ENCODE assay signal across 17 cellular contexts in genomic region chr10:101777085-101777856, GRCh38. TPM values are rescaled to one million over a fixed set of nuclear protein-coding genes. Genes with fewer than 3 reads are reported as not detected.
DNase-seq lines count a peak whose midpoint lies in the region; ATAC-seq and TF ChIP-seq lines count a peak whose summit lies in the region.
"Had no signal": no experiment of that assay in that cellular context is flagged by ENCODE, and none has a peak within 500 bp of the region (broad histone marks: within the 10 kb centered on the region; RNA-seq: fewer than 3 reads in every experiment).

No MANE protein-coding gene starts in this region.

- H3K4me3 ChIP-seq in heart left ventricle, result no peak overlapping the region
- no peak overlapping the region for H3K4me3 ChIP-seq in hepatocyte

- H3K4me2 ChIP-seq in hepatocyte, result no peak overlapping the region

- TF ChIP-seq CTCF in heart left ventricle (IDR thresholded peaks at IDR 0.05), result no peak
- TF ChIP-seq CTCF in mesothelial cell of epicardium (IDR thresholded peaks at IDR 0.05; ENCODE audit: unreplicated experiment), result no peak
- no peak for TF ChIP-seq CTCF in hepatocyte (IDR thresholded peaks at IDR 0.05; ENCODE audit: poor library complexity)

- H3K36me3 Mint-ChIP-seq in activated T-helper 1 cell treated with anti-CD3 and anti-CD28 coated beads, Interleukin-12 subunit alpha, Interleukin-12 subunit beta, Interleukin-2, Interleukin-4 antibody, amounts not matched to agents 30 ng/mL and 10 ng/mL and 1 ng/mL, durations not matched to agents 14 hours and 24 hours and 36 hours (ENCODE audit: low read depth), result peaks cover 23% of the 10 kb centered on the region
- peaks cover 8% of the 10 kb centered on the region for H3K36me3 Mint-ChIP-seq in mesothelial cell of epicardium

- peaks cover 47% of the 10 kb centered on the region for H3K27me3 Mint-ChIP-seq in activated T-helper 1 cell treated with anti-CD3 and anti-CD28 coated beads, Interleukin-12 subunit alpha, Interleukin-12 subunit beta, Interleukin-2, Interleukin-4 antibody, amounts not matched to agents 30 ng/mL and 10 ng/mL and 1 ng/mL, durations not matched to agents 14 hours and 24 hours and 36 hours (ENCODE audit: insufficient read depth)
- H3K27me3 Mint-ChIP-seq in mesothelial cell of epicardium (ENCODE audit: low read depth), result peaks cover 79% of the 10 kb centered on the region

- H3K9me3 ChIP-seq in heart left ventricle (no peaks in the 10 kb centered on the region), hepatocyte (ENCODE audit: low read depth) (no peaks in the 10 kb centered on the region)
- H3K9me3 ChIP-seq: esophagus muscularis mucosa had no signal

- no peaks in the 10 kb centered on the region for H4K20me1 ChIP-seq in hepatocyte (ENCODE audit: insufficient read depth, poor library complexity, severe bottlenecking)

- H3K4me1 Mint-ChIP-seq in activated T-helper 1 cell treated with anti-CD3 and anti-CD28 coated beads, Interleukin-12 subunit alpha, Interleukin-12 subunit beta, Interleukin-2, Interleukin-4 antibody, amounts not matched to agents 30 ng/mL and 10 ng/mL and 1 ng/mL, durations not matched to agents 14 hours and 24 hours and 36 hours (ENCODE audit: low read depth), result peaks cover 37% of the 10 kb centered on the region
- peaks cover 31% of the 10 kb centered on the region for H3K4me1 Mint-ChIP-seq in mesothelial cell of epicardium

- DNase-seq in cardiac septum (ENCODE audit: low spot score) (peak; percentile 38), heart left ventricle (no peak), mesothelial cell of epicardium (ENCODE audit: low spot score in 2 of 2, unreplicated experiment in 2 of 2) (no peak), superior temporal gyrus (ENCODE audit: extremely low spot score) (peak; percentile 3), hepatocyte (ENCODE audit: low spot score) (no peak), NCI-H2029 treated with DMSO at 0.1 percent for 48 hours (lab: John Stamatoyannopoulos, UW) (no peak)
- DNase-seq in activated T-helper 1 cell treated with anti-CD3 and anti-CD28 coated beads, Interleukin-12 subunit alpha, Interleukin-12 subunit beta, Interleukin-2, Interleukin-4 antibody, amounts not matched to agents 30 ng/mL and 10 ng/mL and 1 ng/mL, durations not matched to agents 14 hours and 24 hours and 36 hours (ENCODE audit: low spot score), result no peak
- DNase-seq: activated CD4-positive, alpha-beta T cell treated with anti-CD3 and anti-CD28 coated beads for 4 hours; anterior cingulate cortex; cortex of kidney; Karpas-422; kidney glomerular epithelial cell; NCI-H1417 had no signal

- no peak for ATAC-seq in heart left ventricle
- ATAC-seq in GM19035 (IDR thresholded peaks at IDR 0.05; ENCODE audit: unreplicated experiment), result no peak

- H3K27ac ChIP-seq in heart left ventricle, result no peak overlapping the region
- H3K27ac ChIP-seq in hepatocyte, result no peak overlapping the region
- H3K27ac ChIP-seq: esophagus muscularis mucosa, HL-60 had no signal

- no peaks in the 10 kb centered on the region for H3K9me3 Mint-ChIP-seq in activated T-helper 1 cell treated with anti-CD3 and anti-CD28 coated beads, Interleukin-12 subunit alpha, Interleukin-12 subunit beta, Interleukin-2, Interleukin-4 antibody, amounts not matched to agents 30 ng/mL and 10 ng/mL and 1 ng/mL, durations not matched to agents 14 hours and 24 hours and 36 hours
- no peaks in the 10 kb centered on the region for H3K9me3 Mint-ChIP-seq in mesothelial cell of epicardium

- H3K9me2 ChIP-seq in hepatocyte (replicated peaks; ENCODE audit: insufficient read depth), result no peaks in the 10 kb centered on the region

- peak overlapping the region; percentile 47 for H3K4me3 Mint-ChIP-seq in activated T-helper 1 cell treated with anti-CD3 and anti-CD28 coated beads, Interleukin-12 subunit alpha, Interleukin-12 subunit beta, Interleukin-2, Interleukin-4 antibody, amounts not matched to agents 30 ng/mL and 10 ng/mL and 1 ng/mL, durations not matched to agents 14 hours and 24 hours and 36 hours
- H3K4me3 Mint-ChIP-seq in mesothelial cell of epicardium, result peak overlapping the region; percentile 51

- intact Hi-C loops in cardiac septum (cut with DNase I), result loop anchor here (5.0 kb wide), 1 partner anchor 565 kb away; no protein-coding TSS in a partner anchor
- intact Hi-C loops in heart left ventricle (cut with DNase I), result loop anchor here in 3 of 10 donors (5.0 to 10.0 kb wide), 2 partner anchors 562 to 565 kb away; no protein-coding TSS in a partner anchor
- intact Hi-C loops in activated T-helper 1 cell treated with anti-CD3 and anti-CD28 coated beads, Interleukin-12 subunit alpha, Interleukin-12 subunit beta, Interleukin-2, Interleukin-4 antibody, amounts not matched to agents 30 ng/mL and 10 ng/mL and 1 ng/mL, durations not matched to agents 14 hours and 24 hours and 36 hours (cut with micrococcal nuclease), result no loop called here

- H3K79me2 ChIP-seq in hepatocyte, result no peaks in the 10 kb centered on the region

- H3K27ac Mint-ChIP-seq in activated T-helper 1 cell treated with anti-CD3 and anti-CD28 coated beads, Interleukin-12 subunit alpha, Interleukin-12 subunit beta, Interleukin-2, Interleukin-4 antibody, amounts not matched to agents 30 ng/mL and 10 ng/mL and 1 ng/mL, durations not matched to agents 14 hours and 24 hours and 36 hours, result no peak overlapping the region
- no peak overlapping the region for H3K27ac Mint-ChIP-seq in mesothelial cell of epicardium

- no peak overlapping the region for H2AFZ ChIP-seq in hepatocyte

- no peak for TF ChIP-seq POLR2A in heart left ventricle (IDR thresholded peaks at IDR 0.05)

- peaks cover 0 to 51% (median 31%) of the 10 kb centered on the region in 12 donors for H3K4me1 ChIP-seq in heart left ventricle
- peaks cover 30% of the 10 kb centered on the region for H3K4me1 ChIP-seq in hepatocyte (ENCODE audit: insufficient read depth)

- H3K27me3 ChIP-seq in heart left ventricle, result peaks cover 14 to 75% (median 52%) of the 10 kb centered on the region in 9 donors
- peaks cover 67% of the 10 kb centered on the region for H3K27me3 ChIP-seq in hepatocyte

- WGBS in heart left ventricle, 4 donors, result 89 to 97% (median 94%) methylated on average over 4 of the region's 4 CpGs
- WGBS in hepatocyte (ENCODE audit: low lambda C conversion rate, missing lambda C conversion rate), result 84% methylated on average over 4 of the region's 4 CpGs

- H3K36me3 ChIP-seq in heart left ventricle (no peaks in the 10 kb centered on the region), hepatocyte (replicated peaks; ENCODE audit: insufficient read depth, low read depth) (no peaks in the 10 kb centered on the region)
- H3K36me3 ChIP-seq: esophagus muscularis mucosa had no signal

RNA-seq across cellular contexts. Expression of gene FGF8, which starts 1.4 kb away (rescaled TPM):
- total RNA-seq in cardiac septum, result not detected
- not detected for total RNA-seq in heart left ventricle
- not detected for polyA plus RNA-seq in heart left ventricle
- total RNA-seq in activated T-helper 1 cell treated with anti-CD3 and anti-CD28 coated beads, Interleukin-12 subunit alpha, Interleukin-12 subunit beta, Interleukin-2, Interleukin-4 antibody, amounts not matched to agents 30 ng/mL and 10 ng/mL and 1 ng/mL, durations not matched to agents 14 hours and 24 hours and 36 hours, result not detected in 2 replicates
- not detected in 3 replicates for total RNA-seq in mesothelial cell of epicardium
- not detected in 2 replicates for total RNA-seq in hepatocyte
- polyA plus RNA-seq in hepatocyte, result not detected in 2 replicates
- total RNA-seq: esophagus muscularis mucosa, pulmonary artery endothelial cell had no signal

RNA-seq across cellular contexts. Expression of gene NPM3, which starts 6.0 kb away (rescaled TPM):
- total RNA-seq in cardiac septum, result 8.9 TPM
- 10 to 100 TPM in 4 of 9 donors, 1 to 10 TPM in 5; 5.9 to 23.1 (median 8.3) TPM for total RNA-seq in heart left ventricle
- polyA plus RNA-seq in heart left ventricle, result 10 to 100 TPM; 11.0 to 24.9 TPM
- total RNA-seq in activated T-helper 1 cell treated with anti-CD3 and anti-CD28 coated beads, Interleukin-12 subunit alpha, Interleukin-12 subunit beta, Interleukin-2, Interleukin-4 antibody, amounts not matched to agents 30 ng/mL and 10 ng/mL and 1 ng/mL, durations not matched to agents 14 hours and 24 hours and 36 hours, result 149 and 151 TPM in 2 replicates
- total RNA-seq in mesothelial cell of epicardium, result 42.4 to 45.6 TPM (median 45.2 TPM) in 3 replicates
- 69.4 and 71.6 TPM in 2 replicates for total RNA-seq in hepatocyte
- polyA plus RNA-seq in hepatocyte, result 4.0 and 5.1 TPM in 2 replicates

RNA-seq across cellular contexts. Expression of gene OGA, which starts 41.0 kb away (rescaled TPM):
- 77.6 TPM for total RNA-seq in cardiac septum
- total RNA-seq in heart left ventricle, result 100 to 1,000 TPM in 4 of 9 donors, 10 to 100 TPM in 5; 53.8 to 164 (median 92.6) TPM
- polyA plus RNA-seq in heart left ventricle, result 10 to 100 TPM; 42.1 to 42.4 TPM
- 113 and 117 TPM in 2 replicates for total RNA-seq in activated T-helper 1 cell treated with anti-CD3 and anti-CD28 coated beads, Interleukin-12 subunit alpha, Interleukin-12 subunit beta, Interleukin-2, Interleukin-4 antibody, amounts not matched to agents 30 ng/mL and 10 ng/mL and 1 ng/mL, durations not matched to agents 14 hours and 24 hours and 36 hours
- total RNA-seq in mesothelial cell of epicardium, result 162 to 168 TPM (median 165 TPM) in 3 replicates
- total RNA-seq in hepatocyte, result 66.4 and 76.8 TPM in 2 replicates
- 46.1 and 55.7 TPM in 2 replicates for polyA plus RNA-seq in hepatocyte

Comparison
In these comparisons a context has a peak if more than half of its experiments do, and no peak if none do; other contexts are left out.
1. DNase-seq: peak in cardiac septum (single experiment) and superior temporal gyrus (single experiment); none in heart left ventricle (0 of 5), activated T-helper 1 cell treated with anti-CD3 and anti-CD28 coated beads, Interleukin-12 subunit alpha, Interleukin-12 subunit beta, Interleukin-2, Interleukin-4 antibody, amounts not matched to agents 30 ng/mL and 10 ng/mL and 1 ng/mL, durations not matched to agents 14 hours and 24 hours and 36 hours (single experiment), mesothelial cell of epicardium (0 of 2), hepatocyte (single experiment) and NCI-H2029 treated with DMSO at 0.1 percent for 48 hours (single experiment).